Comparison of ENCODE assay signal across 8 cellular contexts in the genomic region with DNA sequence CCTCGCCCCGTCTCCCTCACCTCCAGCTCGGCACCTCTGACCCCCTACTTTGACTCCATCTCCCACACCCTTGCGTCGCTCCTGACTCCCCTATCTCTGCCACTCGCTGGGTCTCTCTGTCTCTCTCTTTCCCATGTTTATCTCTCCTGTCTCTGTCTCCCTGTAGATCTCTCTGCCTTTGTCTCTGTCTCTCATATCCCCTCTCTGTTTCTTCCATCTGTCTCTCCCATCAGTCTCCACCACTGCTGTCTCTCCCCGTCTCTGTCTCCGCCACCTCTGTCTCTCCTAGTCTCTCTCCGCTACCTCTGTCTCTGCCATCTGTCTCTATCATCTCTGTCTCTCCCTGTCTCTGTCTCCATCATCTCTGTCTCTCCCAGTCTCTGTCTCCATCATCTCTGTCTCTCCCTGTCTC. TPM values are rescaled to one million over a fixed set of nuclear protein-coding genes. Genes with fewer than 3 reads are reported as not detected.
DNase-seq lines count a peak whose midpoint lies in the region; ATAC-seq and TF ChIP-seq lines count a peak whose summit lies in the region.

No MANE protein-coding gene starts in this region.

- intact Hi-C loops in activated CD8-positive, alpha-beta T cell treated with anti-CD3 and anti-CD28 coated beads for 36 hours (cut with micrococcal nuclease) = loop anchor here (2.0 to 10.0 kb wide), 2 partner anchors 15 to 89 kb away; no protein-coding TSS in a partner anchor
- intact Hi-C loops in lower leg skin (cut with DNase I; ENCODE audit: low total_unique reads) = no loop called here

- WGBS in suprapubic skin = 20% methylated on average over 8 of the region's 9 CpGs
- WGBS in lower leg skin, 2 donors = 22 to 27% methylated on average over 6 to 7 of the region's 9 CpGs

- no peak for TF ChIP-seq CTCF in activated CD8-positive, alpha-beta T cell treated with anti-CD3 and anti-CD28 coated beads for 36 hours (IDR thresholded peaks at IDR 0.05)
- TF ChIP-seq CTCF in suprapubic skin (IDR thresholded peaks at IDR 0.05) (no peak), lower leg skin (IDR thresholded peaks at IDR 0.05) (no peak)

- no peaks in the 10 kb centered on the region for H3K9me3 Mint-ChIP-seq in activated CD8-positive, alpha-beta memory T cell treated with anti-CD3 and anti-CD28 coated beads, Interleukin-2, amount 10 ng/mL, durations not matched to agents 7 days and 5 days (ENCODE audit: low read depth)
- no peaks in the 10 kb centered on the region for H3K9me3 Mint-ChIP-seq in activated CD8-positive, alpha-beta T cell treated with anti-CD3 and anti-CD28 coated beads for 36 hours

- H3K4me1 ChIP-seq in suprapubic skin = peaks cover 46% of the 10 kb centered on the region

- peaks cover 5% of the 10 kb centered on the region for H3K27me3 ChIP-seq in suprapubic skin

- no peaks in the 10 kb centered on the region for H3K36me3 ChIP-seq in suprapubic skin

- H3K36me3 Mint-ChIP-seq in activated CD8-positive, alpha-beta memory T cell treated with anti-CD3 and anti-CD28 coated beads, Interleukin-2, amount 10 ng/mL, durations not matched to agents 7 days and 5 days = no peaks in the 10 kb centered on the region
- H3K36me3 Mint-ChIP-seq in activated CD8-positive, alpha-beta T cell treated with anti-CD3 and anti-CD28 coated beads for 36 hours (ENCODE audit: low read depth) = peaks cover 3% of the 10 kb centered on the region

- no peak for DNase-seq in activated CD8-positive, alpha-beta memory T cell treated with anti-CD3 and anti-CD28 coated beads, Interleukin-2, amount 10 ng/mL, durations not matched to agents 7 days and 5 days
- no peak for DNase-seq in activated CD8-positive, alpha-beta memory T cell treated with anti-CD3 and anti-CD28 coated beads, Interleukin-2, amount 50 U/mL, for 4 hours
- DNase-seq in activated CD8-positive, alpha-beta T cell treated with anti-CD3 and anti-CD28 coated beads for 36 hours = no peak
- DNase-seq in suprapubic skin (ENCODE audit: low spot score in 2 of 2) = no peak
- no peak for DNase-seq in lower leg skin (ENCODE audit: low spot score in 2 of 2)

- TF ChIP-seq POLR2A in suprapubic skin (IDR thresholded peaks at IDR 0.05) (no peak), lower leg skin (IDR thresholded peaks at IDR 0.05) (no peak)

- POLR2A ChIA-PET in activated CD8-positive, alpha-beta T cell treated with anti-CD3 and anti-CD28 coated beads for 36 hours (lab: Charles Lee) = interaction anchor here (0.6 to 5.7 kb wide), 12 partner anchors 10 to 196 kb away, joined by 3 to 45 read pairs (median 6); a partner anchor contains a TSS

- H3K4me1 Mint-ChIP-seq in activated CD8-positive, alpha-beta memory T cell treated with anti-CD3 and anti-CD28 coated beads, Interleukin-2, amount 10 ng/mL, durations not matched to agents 7 days and 5 days = peaks cover 40% of the 10 kb centered on the region
- H3K4me1 Mint-ChIP-seq in activated CD8-positive, alpha-beta T cell treated with anti-CD3 and anti-CD28 coated beads for 36 hours (ENCODE audit: low read depth) = peaks cover 27% of the 10 kb centered on the region

- H3K27me3 Mint-ChIP-seq in activated CD8-positive, alpha-beta memory T cell treated with anti-CD3 and anti-CD28 coated beads, Interleukin-2, amount 10 ng/mL, durations not matched to agents 7 days and 5 days = peaks cover 3% of the 10 kb centered on the region
- no peaks in the 10 kb centered on the region for H3K27me3 Mint-ChIP-seq in activated CD8-positive, alpha-beta T cell treated with anti-CD3 and anti-CD28 coated beads for 36 hours

- H3K27ac ChIP-seq in suprapubic skin = no peak overlapping the region

- H3K4me3 ChIP-seq in iPS-11a (ENCODE audit: low read depth, low read length) = peak overlapping the region; percentile 34
- H3K4me3 ChIP-seq in suprapubic skin = peak overlapping the region; percentile 35
- H3K4me3 ChIP-seq in lower leg skin (ENCODE audit: low read depth, poor library complexity, severe bottlenecking) = no peak overlapping the region

- H3K9me3 ChIP-seq in suprapubic skin = no peaks in the 10 kb centered on the region

- CTCF ChIA-PET in activated CD8-positive, alpha-beta memory T cell treated with anti-CD3 and anti-CD28 coated beads, Interleukin-2, amount 10 ng/mL, durations not matched to agents 7 days and 5 days (lab: Charles Lee) = interaction anchor here (1.1 to 8.9 kb wide), 20 partner anchors 10 to 230 kb away, joined by 3 to 466 read pairs (median 10); a partner anchor contains a TSS
- CTCF ChIA-PET in activated CD8-positive, alpha-beta T cell treated with anti-CD3 and anti-CD28 coated beads for 36 hours (lab: Charles Lee) = interaction anchor here (0.8 to 10.1 kb wide), 18 partner anchors 11 to 230 kb away, joined by 3 to 399 read pairs (median 8); a partner anchor contains a TSS

- peak overlapping the region; percentile 78 for H3K4me3 Mint-ChIP-seq in activated CD8-positive, alpha-beta memory T cell treated with anti-CD3 and anti-CD28 coated beads, Interleukin-2, amount 10 ng/mL, durations not matched to agents 7 days and 5 days
- H3K4me3 Mint-ChIP-seq in activated CD8-positive, alpha-beta T cell treated with anti-CD3 and anti-CD28 coated beads for 36 hours = peak overlapping the region; percentile 81

- TF ChIP-seq EP300 in suprapubic skin (IDR thresholded peaks at IDR 0.05) = no peak

- H3K27ac Mint-ChIP-seq in activated CD8-positive, alpha-beta memory T cell treated with anti-CD3 and anti-CD28 coated beads, Interleukin-2, amount 10 ng/mL, durations not matched to agents 7 days and 5 days = peak overlapping the region; percentile 91
- peak overlapping the region; percentile 98 for H3K27ac Mint-ChIP-seq in activated CD8-positive, alpha-beta T cell treated with anti-CD3 and anti-CD28 coated beads for 36 hours

- peak; percentile 5 for ATAC-seq in activated CD8-positive, alpha-beta memory T cell treated with anti-CD3 and anti-CD28 coated beads, Interleukin-2, amount 10 ng/mL, durations not matched to agents 7 days and 5 days
- ATAC-seq in activated CD8-positive, alpha-beta T cell treated with anti-CD3 and anti-CD28 coated beads for 36 hours = peak; percentile 7
- ATAC-seq in HG02852 (IDR thresholded peaks at IDR 0.05; ENCODE audit: unreplicated experiment) (no peak), GM19324 (IDR thresholded peaks at IDR 0.05; ENCODE audit: low FRiP score, unreplicated experiment) (no peak)

RNA-seq across cellular contexts. Expression of a gene that starts 12.4 kb away (rescaled TPM):
- 10 to 100 TPM; 14.0 to 16.7 TPM for total RNA-seq in activated CD8-positive, alpha-beta memory T cell treated with anti-CD3 and anti-CD28 coated beads, Interleukin-2, amount 10 ng/mL, durations not matched to agents 7 days and 5 days
- total RNA-seq in activated CD8-positive, alpha-beta T cell treated with anti-CD3 and anti-CD28 coated beads for 36 hours = 10 to 100 TPM; 23.2 to 26.2 TPM
- total RNA-seq in suprapubic skin (10 to 100 TPM in 2 of 4 donors, 1 to 10 TPM in 2; 5.6 to 13.6 (median 9.7) TPM), lower leg skin (10 to 100 TPM; 11.2 to 33.0 (median 14.4) TPM)

RNA-seq across cellular contexts. Expression of a gene that starts 13.0 kb away (rescaled TPM):
- total RNA-seq in activated CD8-positive, alpha-beta memory T cell treated with anti-CD3 and anti-CD28 coated beads, Interleukin-2, amount 10 ng/mL, durations not matched to agents 7 days and 5 days = 10 to 100 TPM; 24.8 to 27.6 TPM
- total RNA-seq in activated CD8-positive, alpha-beta T cell treated with anti-CD3 and anti-CD28 coated beads for 36 hours = 10 to 100 TPM; 24.4 to 27.0 TPM
- total RNA-seq in suprapubic skin (10 to 100 TPM; 24.6 to 33.2 (median 27.4) TPM), lower leg skin (10 to 100 TPM; 26.4 to 46.6 (median 33.7) TPM)

RNA-seq across cellular contexts. Expression of a gene that starts 31.3 kb away (rescaled TPM):
- 10 to 100 TPM in 1 of 2 experiments, 1 to 10 TPM in 1; 7.6 to 14.5 TPM for total RNA-seq in activated CD8-positive, alpha-beta memory T cell treated with anti-CD3 and anti-CD28 coated beads, Interleukin-2, amount 10 ng/mL, durations not matched to agents 7 days and 5 days
- total RNA-seq in activated CD8-positive, alpha-beta T cell treated with anti-CD3 and anti-CD28 coated beads for 36 hours = 10 to 100 TPM; 11.4 to 12.7 TPM
- 10 to 100 TPM in 2 of 4 donors, 1 to 10 TPM in 2; 6.6 to 13.5 (median 10.6) TPM for total RNA-seq in suprapubic skin
- 10 to 100 TPM in 1 of 4 donors, 1 to 10 TPM in 3; 6.0 to 13.6 (median 8.2) TPM for total RNA-seq in lower leg skin

Comparison
In these comparisons a context has a peak if more than half of its experiments do, and no peak if none do; other contexts are left out.
1. ATAC-seq: peak in activated CD8-positive, alpha-beta memory T cell treated with anti-CD3 and anti-CD28 coated beads, Interleukin-2, amount 10 ng/mL, durations not matched to agents 7 days and 5 days (single experiment) and activated CD8-positive, alpha-beta T cell treated with anti-CD3 and anti-CD28 coated beads for 36 hours (single experiment); none in HG02852 (single experiment) and GM19324 (single experiment).